1 cellular context compared by ENCODE assay signal in the genomic region with DNA sequence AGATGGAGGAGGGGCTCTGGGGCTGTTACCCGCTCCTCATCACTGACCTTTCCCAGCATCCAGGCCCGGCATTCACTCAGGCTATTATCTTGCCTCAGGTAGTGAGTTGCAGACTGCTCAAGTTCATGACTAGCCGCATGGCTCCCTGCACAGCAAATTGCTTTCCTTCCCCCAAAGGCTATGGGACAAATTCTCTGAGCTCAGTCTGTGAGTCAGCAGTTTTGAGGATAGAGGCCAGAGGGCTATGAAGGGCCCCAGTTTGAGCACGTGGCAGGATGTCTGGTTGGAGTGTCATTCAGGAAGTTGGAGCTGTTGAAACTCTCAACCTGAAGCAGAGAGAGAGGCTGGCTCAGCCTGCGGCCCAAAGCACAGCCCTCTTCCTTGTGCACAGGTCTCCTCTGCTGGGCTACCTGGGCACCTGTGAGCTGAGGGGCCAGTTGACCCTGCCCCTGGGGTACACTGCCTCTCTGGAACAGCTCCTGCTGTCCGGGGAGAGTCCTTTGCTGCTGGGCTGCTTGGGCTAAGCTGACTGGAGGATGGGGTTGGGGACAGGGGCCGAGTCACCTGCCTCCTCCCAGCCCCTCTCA.
A peak's percentile ranks its signal among the peaks of the same experiment; 100 is the strongest.
TF ChIP-seq lines count a peak whose summit lies in the region.

No MANE protein-coding gene starts in this region.

TF ChIP-seq in HepG2, 621 proteins besides CTCF, POLR2A, EP300 and RAD21 (continued from another document and continues in another):
- TF ChIP-seq, protein P1, sequence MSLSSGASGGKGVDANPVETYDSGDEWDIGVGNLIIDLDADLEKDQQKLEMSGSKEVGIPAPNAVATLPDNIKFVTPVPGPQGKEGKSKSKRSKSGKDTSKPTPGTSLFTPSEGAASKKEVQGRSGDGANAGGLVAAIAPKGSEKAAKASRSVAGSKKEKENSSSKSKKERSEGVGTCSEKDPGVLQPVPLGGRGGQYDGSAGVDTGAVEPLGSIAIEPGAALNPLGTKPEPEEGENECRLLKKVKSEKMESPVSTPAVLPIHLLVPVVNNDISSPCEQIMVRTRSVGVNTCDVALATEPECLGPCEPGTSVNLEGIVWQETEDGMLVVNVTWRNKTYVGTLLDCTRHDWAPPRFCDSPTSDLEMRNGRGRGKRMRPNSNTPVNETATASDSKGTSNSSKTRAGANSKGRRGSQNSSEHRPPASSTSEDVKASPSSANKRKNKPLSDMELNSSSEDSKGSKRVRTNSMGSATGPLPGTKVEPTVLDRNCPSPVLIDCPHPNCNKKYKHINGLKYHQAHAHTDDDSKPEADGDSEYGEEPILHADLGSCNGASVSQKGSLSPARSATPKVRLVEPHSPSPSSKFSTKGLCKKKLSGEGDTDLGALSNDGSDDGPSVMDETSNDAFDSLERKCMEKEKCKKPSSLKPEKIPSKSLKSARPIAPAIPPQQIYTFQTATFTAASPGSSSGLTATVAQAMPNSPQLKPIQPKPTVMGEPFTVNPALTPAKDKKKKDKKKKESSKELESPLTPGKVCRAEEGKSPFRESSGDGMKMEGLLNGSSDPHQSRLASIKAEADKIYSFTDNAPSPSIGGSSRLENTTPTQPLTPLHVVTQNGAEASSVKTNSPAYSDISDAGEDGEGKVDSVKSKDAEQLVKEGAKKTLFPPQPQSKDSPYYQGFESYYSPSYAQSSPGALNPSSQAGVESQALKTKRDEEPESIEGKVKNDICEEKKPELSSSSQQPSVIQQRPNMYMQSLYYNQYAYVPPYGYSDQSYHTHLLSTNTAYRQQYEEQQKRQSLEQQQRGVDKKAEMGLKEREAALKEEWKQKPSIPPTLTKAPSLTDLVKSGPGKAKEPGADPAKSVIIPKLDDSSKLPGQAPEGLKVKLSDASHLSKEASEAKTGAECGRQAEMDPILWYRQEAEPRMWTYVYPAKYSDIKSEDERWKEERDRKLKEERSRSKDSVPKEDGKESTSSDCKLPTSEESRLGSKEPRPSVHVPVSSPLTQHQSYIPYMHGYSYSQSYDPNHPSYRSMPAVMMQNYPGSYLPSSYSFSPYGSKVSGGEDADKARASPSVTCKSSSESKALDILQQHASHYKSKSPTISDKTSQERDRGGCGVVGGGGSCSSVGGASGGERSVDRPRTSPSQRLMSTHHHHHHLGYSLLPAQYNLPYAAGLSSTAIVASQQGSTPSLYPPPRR (CRISPR knock-in tag; IDR thresholded peaks at IDR 0.05; ENCODE audit: borderline replicate concordance): peak; percentile 62; the same call in 1 of the 2 replicates
- TF ChIP-seq THAP11 (CRISPR knock-in tag; IDR thresholded peaks at IDR 0.05) (peak; percentile 63), PPARG (CRISPR knock-in tag; conservative IDR thresholded peaks at IDR 0.05) (peak; percentile 82), DR1 (CRISPR knock-in tag; IDR thresholded peaks at IDR 0.05) (no peak), ZNF484 (CRISPR knock-in tag; IDR thresholded peaks at IDR 0.05; ENCODE audit: borderline replicate concordance, low read depth) (no peak), ARHGAP35 (CRISPR knock-in tag; IDR thresholded peaks at IDR 0.05; ENCODE audit: borderline replicate concordance) (no peak; the same call in 1 of the 2 replicates), KDM2A (CRISPR knock-in tag; IDR thresholded peaks at IDR 0.05; ENCODE audit: borderline replicate concordance, low read depth) (peak; percentile 76), ELF1 (CRISPR knock-in tag; IDR thresholded peaks at IDR 0.05) (peak; percentile 83), ZMAT3 (CRISPR knock-in tag; conservative IDR thresholded peaks at IDR 0.05) (no peak), CENPBD1 (CRISPR knock-in tag; IDR thresholded peaks at IDR 0.05; ENCODE audit: borderline replicate concordance, low read depth) (no peak), ZBTB25 (CRISPR knock-in tag; IDR thresholded peaks at IDR 0.05) (peak; percentile 62; the same call in 1 of the 2 replicates), ZNF768 (CRISPR knock-in tag; IDR thresholded peaks at IDR 0.05) (peak; percentile 30; the same call in 1 of the 2 replicates), PITX1 (CRISPR knock-in tag; IDR thresholded peaks at IDR 0.05) (peak; percentile 72; the same call in 1 of the 2 replicates), ZFP62 (CRISPR knock-in tag; IDR thresholded peaks at IDR 0.05) (no peak), MLX (CRISPR knock-in tag; IDR thresholded peaks at IDR 0.05) (peak; percentile 90), ZFAT (CRISPR knock-in tag; conservative IDR thresholded peaks at IDR 0.05) (no peak; the same call in 1 of the 2 replicates), HNRNPH1 (optimal IDR thresholded peaks at IDR 0.05; ENCODE audit: low read depth, low read length) (no peak), ZNF670 (CRISPR knock-in tag; IDR thresholded peaks at IDR 0.05; ENCODE audit: borderline replicate concordance) (0 out of 2 replicates have a peak, but pooled peaks have one; percentile 35), SPEN (CRISPR knock-in tag; IDR thresholded peaks at IDR 0.05; ENCODE audit: low read depth) (peak; percentile 36; the same call in 1 of the 2 replicates), POLR2AphosphoS2 (IDR thresholded peaks at IDR 0.05; ENCODE audit: low read depth, low read length) (no peak), SNAPC2 (CRISPR knock-in tag; IDR thresholded peaks at IDR 0.05) (peak; percentile 62; the same call in 1 of the 2 replicates), SRSF9 (IDR thresholded peaks at IDR 0.05; ENCODE audit: borderline replicate concordance, insufficient read depth, low read depth, low read length, poor library complexity, severe bottlenecking) (no peak), CHD2 (IDR thresholded peaks at IDR 0.05; ENCODE audit: low read depth, low read length) (no peak), RXRA (CRISPR knock-in tag; IDR thresholded peaks at IDR 0.05) (peak; percentile 74), ZNF614 (CRISPR knock-in tag; IDR thresholded peaks at IDR 0.05; ENCODE audit: borderline replicate concordance) (0 out of 2 replicates have a peak, but pooled peaks have one; percentile 69), SP5 (CRISPR knock-in tag; IDR thresholded peaks at IDR 0.05; ENCODE audit: borderline replicate concordance, low read depth) (peak; percentile 37; the same call in 1 of the 2 replicates), ATF7 (IDR thresholded peaks at IDR 0.05) (no peak), ATF7 (CRISPR knock-in tag; IDR thresholded peaks at IDR 0.05) (0 out of 2 replicates have a peak, but pooled peaks have one; percentile 33), TFE3 (CRISPR knock-in tag; IDR thresholded peaks at IDR 0.05) (peak; percentile 83), BHLHE40 (IDR thresholded peaks at IDR 0.05; ENCODE audit: low read length) (peak; percentile 65), ZNF569 (CRISPR knock-in tag; IDR thresholded peaks at IDR 0.05; ENCODE audit: borderline replicate concordance) (no peak), ZNF274 (CRISPR knock-in tag; IDR thresholded peaks at IDR 0.05) (peak; percentile 33; the same call in 1 of the 2 replicates), NFKBIZ (CRISPR knock-in tag; IDR thresholded peaks at IDR 0.05) (0 out of 2 replicates have a peak, but pooled peaks have one; percentile 48), ZNF878 (CRISPR knock-in tag; IDR thresholded peaks at IDR 0.05) (peak; percentile 86), ZNF550 (CRISPR knock-in tag; IDR thresholded peaks at IDR 0.05; ENCODE audit: borderline replicate concordance) (no peak), XRCC5 (optimal IDR thresholded peaks at IDR 0.05; ENCODE audit: low read length) (no peak)
- TF ChIP-seq, protein P2, sequence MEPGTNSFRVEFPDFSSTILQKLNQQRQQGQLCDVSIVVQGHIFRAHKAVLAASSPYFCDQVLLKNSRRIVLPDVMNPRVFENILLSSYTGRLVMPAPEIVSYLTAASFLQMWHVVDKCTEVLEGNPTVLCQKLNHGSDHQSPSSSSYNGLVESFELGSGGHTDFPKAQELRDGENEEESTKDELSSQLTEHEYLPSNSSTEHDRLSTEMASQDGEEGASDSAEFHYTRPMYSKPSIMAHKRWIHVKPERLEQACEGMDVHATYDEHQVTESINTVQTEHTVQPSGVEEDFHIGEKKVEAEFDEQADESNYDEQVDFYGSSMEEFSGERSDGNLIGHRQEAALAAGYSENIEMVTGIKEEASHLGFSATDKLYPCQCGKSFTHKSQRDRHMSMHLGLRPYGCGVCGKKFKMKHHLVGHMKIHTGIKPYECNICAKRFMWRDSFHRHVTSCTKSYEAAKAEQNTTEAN (CRISPR knock-in tag; conservative IDR thresholded peaks at IDR 0.05): peak; percentile 68; the same call in 1 of the 2 replicates
- TF ChIP-seq, protein P3, sequence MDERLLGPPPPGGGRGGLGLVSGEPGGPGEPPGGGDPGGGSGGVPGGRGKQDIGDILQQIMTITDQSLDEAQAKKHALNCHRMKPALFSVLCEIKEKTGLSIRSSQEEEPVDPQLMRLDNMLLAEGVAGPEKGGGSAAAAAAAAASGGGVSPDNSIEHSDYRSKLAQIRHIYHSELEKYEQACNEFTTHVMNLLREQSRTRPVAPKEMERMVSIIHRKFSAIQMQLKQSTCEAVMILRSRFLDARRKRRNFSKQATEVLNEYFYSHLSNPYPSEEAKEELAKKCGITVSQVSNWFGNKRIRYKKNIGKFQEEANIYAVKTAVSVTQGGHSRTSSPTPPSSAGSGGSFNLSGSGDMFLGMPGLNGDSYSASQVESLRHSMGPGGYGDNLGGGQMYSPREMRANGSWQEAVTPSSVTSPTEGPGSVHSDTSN (CRISPR knock-in tag; IDR thresholded peaks at IDR 0.05): no peak
- TF ChIP-seq, protein P4, sequence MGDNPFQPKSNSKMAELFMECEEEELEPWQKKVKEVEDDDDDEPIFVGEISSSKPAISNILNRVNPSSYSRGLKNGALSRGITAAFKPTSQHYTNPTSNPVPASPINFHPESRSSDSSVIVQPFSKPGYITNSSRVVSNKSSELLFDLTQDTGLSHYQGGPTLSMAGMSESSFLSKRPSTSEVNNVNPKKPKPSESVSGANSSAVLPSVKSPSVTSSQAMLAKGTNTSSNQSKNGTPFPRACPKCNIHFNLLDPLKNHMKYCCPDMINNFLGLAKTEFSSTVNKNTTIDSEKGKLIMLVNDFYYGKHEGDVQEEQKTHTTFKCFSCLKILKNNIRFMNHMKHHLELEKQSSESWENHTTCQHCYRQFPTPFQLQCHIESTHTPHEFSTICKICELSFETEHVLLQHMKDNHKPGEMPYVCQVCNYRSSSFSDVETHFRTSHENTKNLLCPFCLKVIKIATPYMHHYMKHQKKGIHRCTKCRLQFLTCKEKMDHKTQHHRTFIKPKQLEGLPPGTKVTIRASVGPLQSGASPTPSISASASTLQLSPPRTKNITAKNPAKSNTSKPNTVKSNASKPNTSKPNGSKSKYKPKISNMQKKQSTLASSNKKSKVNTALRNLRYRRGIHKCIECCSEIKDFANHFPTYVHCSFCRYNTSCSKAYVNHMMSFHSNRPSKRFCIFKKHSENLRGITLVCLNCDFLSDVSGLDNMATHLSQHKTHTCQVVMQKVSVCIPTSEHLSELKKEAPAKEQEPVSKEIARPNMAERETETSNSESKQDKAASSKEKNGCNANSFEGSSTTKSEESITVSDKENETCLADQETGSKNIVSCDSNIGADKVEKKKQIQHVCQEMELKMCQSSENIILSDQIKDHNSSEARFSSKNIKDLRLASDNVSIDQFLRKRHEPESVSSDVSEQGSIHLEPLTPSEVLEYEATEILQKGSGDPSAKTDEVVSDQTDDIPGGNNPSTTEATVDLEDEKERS (CRISPR knock-in tag; IDR thresholded peaks at IDR 0.05): peak; percentile 80; the same call in 1 of the 2 replicates
- TF ChIP-seq, protein P5, sequence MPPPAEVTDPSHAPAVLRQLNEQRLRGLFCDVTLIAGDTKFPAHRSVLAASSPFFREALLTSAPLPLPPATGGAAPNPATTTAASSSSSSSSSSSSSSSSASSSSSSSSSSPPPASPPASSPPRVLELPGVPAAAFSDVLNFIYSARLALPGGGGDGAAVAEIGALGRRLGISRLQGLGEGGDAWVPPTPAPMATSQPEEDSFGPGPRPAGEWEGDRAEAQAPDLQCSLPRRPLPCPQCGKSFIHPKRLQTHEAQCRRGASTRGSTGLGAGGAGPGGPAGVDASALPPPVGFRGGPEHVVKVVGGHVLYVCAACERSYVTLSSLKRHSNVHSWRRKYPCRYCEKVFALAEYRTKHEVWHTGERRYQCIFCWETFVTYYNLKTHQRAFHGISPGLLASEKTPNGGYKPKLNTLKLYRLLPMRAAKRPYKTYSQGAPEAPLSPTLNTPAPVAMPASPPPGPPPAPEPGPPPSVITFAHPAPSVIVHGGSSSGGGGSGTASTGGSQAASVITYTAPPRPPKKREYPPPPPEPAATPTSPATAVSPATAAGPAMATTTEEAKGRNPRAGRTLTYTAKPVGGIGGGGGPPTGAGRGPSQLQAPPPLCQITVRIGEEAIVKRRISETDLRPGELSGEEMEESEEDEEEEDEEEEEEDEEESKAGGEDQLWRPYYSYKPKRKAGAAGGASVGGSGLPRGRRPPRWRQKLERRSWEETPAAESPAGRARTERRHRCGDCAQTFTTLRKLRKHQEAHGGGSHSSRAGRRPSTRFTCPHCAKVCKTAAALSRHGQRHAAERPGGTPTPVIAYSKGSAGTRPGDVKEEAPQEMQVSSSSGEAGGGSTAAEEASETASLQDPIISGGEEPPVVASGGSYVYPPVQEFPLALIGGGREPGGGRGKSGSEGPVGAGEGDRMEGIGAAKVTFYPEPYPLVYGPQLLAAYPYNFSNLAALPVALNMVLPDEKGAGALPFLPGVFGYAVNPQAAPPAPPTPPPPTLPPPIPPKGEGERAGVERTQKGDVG (CRISPR knock-in tag; IDR thresholded peaks at IDR 0.05; ENCODE audit: borderline replicate concordance): peak; percentile 96
